In genomic region chr12:817941-818600, GRCh38 we compare ENCODE assay signal across 1 cellular context.
TF ChIP-seq lines count a peak whose summit lies in the region.

No MANE protein-coding gene starts in this region.

TF ChIP-seq in H1, 55 proteins besides CTCF, POLR2A, EP300 and RAD21 (continued from another document):
- TF ChIP-seq, protein P1, sequence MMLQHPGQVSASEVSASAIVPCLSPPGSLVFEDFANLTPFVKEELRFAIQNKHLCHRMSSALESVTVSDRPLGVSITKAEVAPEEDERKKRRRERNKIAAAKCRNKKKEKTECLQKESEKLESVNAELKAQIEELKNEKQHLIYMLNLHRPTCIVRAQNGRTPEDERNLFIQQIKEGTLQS (IDR thresholded peaks at IDR 0.05; ENCODE audit: insufficient read depth, low read depth, low read length), result no peak
